6 cellular contexts compared by ENCODE assay signal in genomic region chr12:116317139-116317538, GRCh38.
"Had no signal": no experiment of that assay in that cellular context is flagged by ENCODE, and none has a peak within 500 bp of the region (broad histone marks: within the 10 kb centered on the region; RNA-seq: fewer than 3 reads in every experiment).

No MANE protein-coding gene starts in this region.

- H3K4me3 ChIP-seq: GM23248, K562 had no signal

- DNase-seq: GM23248, H9, HCEC 1CT, IMR-90, KG1 had no signal

- H3K27ac ChIP-seq: GM23248 had no signal

- H3K27ac Mint-ChIP-seq: H9 had no signal

- H3K4me3 Mint-ChIP-seq: H9 had no signal

- ATAC-seq: K562 had no signal
